Comparison of ENCODE assay signal across 12 cellular contexts in genomic region chr19:33868076-33868735, GRCh38.
A peak's percentile ranks its signal among the peaks of the same experiment; 100 is the strongest.
DNase-seq lines count a peak whose midpoint lies in the region; ATAC-seq, FAIRE-seq and TF ChIP-seq lines count a peak whose summit lies in the region.
"Had no signal": no experiment of that assay in that cellular context is flagged by ENCODE, and none has a peak within 500 bp of the region (broad histone marks: within the 10 kb centered on the region; RNA-seq: fewer than 3 reads in every experiment).

No MANE protein-coding gene starts in this region.

- H3K36me3 ChIP-seq in muscle layer of colon (ENCODE audit: insufficient read depth, low read length) (no peaks in the 10 kb centered on the region), thoracic aorta (no peaks in the 10 kb centered on the region), mucosa of descending colon (ENCODE audit: low read depth) (no peaks in the 10 kb centered on the region)

- H3K27ac ChIP-seq in dorsolateral prefrontal cortex = peak overlapping the region in 51 of 59 donors; percentile 6 to 85 (median 64)
- peak overlapping the region; percentile 60 for H3K27ac ChIP-seq in muscle layer of colon (ENCODE audit: low read depth, low read length)
- no peak overlapping the region for H3K27ac ChIP-seq in thoracic aorta

- no peaks in the 10 kb centered on the region for H3K9me3 ChIP-seq in muscle layer of colon (ENCODE audit: low read length)
- no peaks in the 10 kb centered on the region for H3K9me3 ChIP-seq in thoracic aorta
- H3K9me3 ChIP-seq in mucosa of descending colon = no peaks in the 10 kb centered on the region

- H3K4me1 ChIP-seq in muscle layer of colon (ENCODE audit: insufficient read depth, low read length) (peaks cover 9% of the 10 kb centered on the region), thoracic aorta (ENCODE audit: control insufficient read depth in 1 of 2, low read depth in 2 of 2) (peaks cover 0 to 19% of the 10 kb centered on the region in 2 donors), mucosa of descending colon (ENCODE audit: low read depth) (peaks cover 3% of the 10 kb centered on the region)

- DNase-seq in NCI-H1105 treated with DMSO at 0.1 percent for 48 hours (lab: John Stamatoyannopoulos, UW) (peak; percentile 7), NCI-H1105 (lab: John Stamatoyannopoulos, UW) (no peak), dorsolateral prefrontal cortex (peak in 1 of 10 donors; percentile 36), thoracic aorta (ENCODE audit: low spot score) (no peak), mucosa of descending colon (no peak), D721Med (ENCODE audit: insufficient read length, low spot score) (no peak)
- DNase-seq: natural killer cell; stimulated activated CD4-positive, alpha-beta T cell treated with anti-CD3 and anti-CD28 coated beads, Interleukin-4, amount 100 ng/mL, for 24 hours had no signal

- intact Hi-C loops in dorsolateral prefrontal cortex (cut with DNase I) = no loop called here
- intact Hi-C loops in mucosa of descending colon (cut with DNase I, micrococcal nuclease) = no loop called here

- H3K4me3 ChIP-seq in dorsolateral prefrontal cortex (peak overlapping the region in 57 of 59 donors; percentile 1 to 64 (median 41)), muscle layer of colon (ENCODE audit: low read depth in 1 of 2, low read length in 2 of 2) (peak overlapping the region; percentile 24 to 43), thoracic aorta (peak overlapping the region; percentile 52), mucosa of descending colon (no peak overlapping the region)

- FAIRE-seq in D721Med (lab: Jason Lieb, UNC) = no peak
- FAIRE-seq: A204.1 had no signal

- TF ChIP-seq CTCF in dorsolateral prefrontal cortex (IDR thresholded peaks at IDR 0.05 in 54 of 56, conservative IDR thresholded peaks at IDR 0.05 in 2 of 56; ENCODE audit: low read depth in 1 of 56, partially characterized antibody in 56 of 56) = no peak
- no peak for TF ChIP-seq CTCF in thoracic aorta (IDR thresholded peaks at IDR 0.05)
- no peak for TF ChIP-seq CTCF in mucosa of descending colon (IDR thresholded peaks at IDR 0.05)
- TF ChIP-seq CTCF in D721Med (IDR thresholded peaks at IDR 0.05; ENCODE audit: insufficient read depth, missing control alignments) = no peak

- peaks cover 0 to 6% (median 0%) of the 10 kb centered on the region in 45 donors for H3K27me3 ChIP-seq in dorsolateral prefrontal cortex
- no peaks in the 10 kb centered on the region for H3K27me3 ChIP-seq in muscle layer of colon (ENCODE audit: control insufficient read depth in 1 of 2, insufficient read depth in 2 of 2, low read length in 2 of 2)
- H3K27me3 ChIP-seq in thoracic aorta (replicated peaks; ENCODE audit: insufficient read depth) = no peaks in the 10 kb centered on the region

- ATAC-seq in thoracic aorta (ENCODE audit: insufficient number of reproducible peaks, low FRiP score, low read depth) (no peak), mucosa of descending colon (no peak), GM18867 (IDR thresholded peaks at IDR 0.05; ENCODE audit: unreplicated experiment) (no peak)
- ATAC-seq: activated CD4-positive, CD25-positive, alpha-beta regulatory T cell treated with anti-CD3 and anti-CD28 coated beads, Interleukin-2, amount 50 U/mL, for 24 hours; natural killer cell had no signal

- peak overlapping the region; percentile 37 for H3K9ac ChIP-seq in muscle layer of colon (ENCODE audit: low read length)

Comparison
In these comparisons a context has a peak if more than half of its experiments do, and no peak if none do; other contexts are left out.
1. H3K27ac ChIP-seq: peak in dorsolateral prefrontal cortex (51 of 59) and muscle layer of colon (single experiment); none in thoracic aorta (0 of 2).